In genomic region chr17:13143001-13143400, GRCh38 we compare ENCODE assay signal across 23 cellular contexts.
A peak's percentile ranks its signal among the peaks of the same experiment; 100 is the strongest.
DNase-seq lines count a peak whose midpoint lies in the region; ATAC-seq and TF ChIP-seq lines count a peak whose summit lies in the region.
"Had no signal": no experiment of that assay in that cellular context is flagged by ENCODE, and none has a peak within 500 bp of the region (broad histone marks: within the 10 kb centered on the region; RNA-seq: fewer than 3 reads in every experiment).

No MANE protein-coding gene starts in this region.

- no peak overlapping the region for H3K4me3 ChIP-seq in NB4 (ENCODE audit: low read depth, low read length)
- no peak overlapping the region for H3K4me3 ChIP-seq in esophagus muscularis mucosa
- H3K4me3 ChIP-seq: BLaER1, GM12878 had no signal

- H3K36me3 ChIP-seq in esophagus muscularis mucosa = no peaks in the 10 kb centered on the region
- H3K36me3 ChIP-seq: BE2C, BLaER1 had no signal

- no peak overlapping the region for H3K27ac ChIP-seq in esophagus muscularis mucosa (replicated peaks in 1 of 4)
- H3K27ac ChIP-seq: BLaER1 had no signal

- ATAC-seq in left colon = no peak
- ATAC-seq in HG03025 (IDR thresholded peaks at IDR 0.05; ENCODE audit: low FRiP score, unreplicated experiment) = no peak
- ATAC-seq: GM12878 had no signal

- TF ChIP-seq EP300 in esophagus muscularis mucosa (IDR thresholded peaks at IDR 0.05) = no peak

- no peak for TF ChIP-seq POLR2A in NB4 (IDR thresholded peaks at IDR 0.05; ENCODE audit: extremely low read depth, insufficient read length)
- TF ChIP-seq POLR2A in esophagus muscularis mucosa (IDR thresholded peaks at IDR 0.05; ENCODE audit: low read depth) = no peak

- H3K9me3 ChIP-seq in esophagus muscularis mucosa = no peaks in the 10 kb centered on the region
- H3K9me3 ChIP-seq: BE2C had no signal

- WGBS in esophagus muscularis mucosa = 93% methylated on average over 1 of the region's 1 CpG

- DNase-seq in M059J (ENCODE audit: low read depth) (peak; percentile 4), NB4 (ENCODE audit: low read depth) (peak; percentile 76), esophagus muscularis mucosa (ENCODE audit: extremely low spot score) (peak; percentile 39), left colon (no peak), GOT3 (lab: John Stamatoyannopoulos, UW) (no peak)
- DNase-seq: 8988T; ACHN; BE2C; C1 segment of cervical spinal cord; CD4-positive, alpha-beta memory T cell; CD4-positive, CD25-positive, alpha-beta regulatory T cell; CD8-positive, alpha-beta memory T cell; COR-L47; DMS 273 treated with DMSO at 0.1 percent for 48 hours; DMS153; DMS53; DMS79; DND-41; EL; GDM1 had no signal

- intact Hi-C loops in esophagus muscularis mucosa (cut with DNase I) = no loop called here
- intact Hi-C loops in left colon (cut with DNase I, micrococcal nuclease) = no loop called here

- no peaks in the 10 kb centered on the region for H3K27me3 ChIP-seq in esophagus muscularis mucosa
- H3K27me3 ChIP-seq: BE2C, BLaER1 had no signal

- TF ChIP-seq CTCF in NB4 (IDR thresholded peaks at IDR 0.05; ENCODE audit: low read depth, low read length) (no peak), esophagus muscularis mucosa (IDR thresholded peaks at IDR 0.05) (no peak)

- H3K4me1 ChIP-seq in esophagus muscularis mucosa = no peaks in the 10 kb centered on the region
- H3K4me1 ChIP-seq: BE2C, BLaER1 had no signal

Comparison
In these comparisons a context has a peak if more than half of its experiments do, and no peak if none do; other contexts are left out.
1. DNase-seq: peak in M059J (single experiment), NB4 (single experiment) and esophagus muscularis mucosa (single experiment); none in left colon (0 of 2) and GOT3 (single experiment).